ENCODE assay signal across 29 cellular contexts in genomic region chr7:39240864-39241263, GRCh38.
"Had no signal": no experiment of that assay in that cellular context is flagged by ENCODE, and none has a peak within 500 bp of the region (broad histone marks: within the 10 kb centered on the region; RNA-seq: fewer than 3 reads in every experiment).

No MANE protein-coding gene starts in this region.

- H3K4me1 Mint-ChIP-seq: mesothelial cell of epicardium; naive thymus-derived CD4-positive, alpha-beta T cell; stimulated activated memory B cell treated with anti-CD40 and anti-IgM and Interleukin-4, amounts not matched to agents 10 μg/mL and 1 μg/mL and 100 μg/mL, for 72 hours; stimulated activated naive CD8-positive, alpha-beta T cell treated with anti-CD3 and anti-CD28 coated beads, Interleukin-15, amount 100 ng/mL, for 72 hours had no signal

- H3K4me3 Mint-ChIP-seq: activated naive CD8-positive, alpha-beta T cell; brain; mesothelial cell of epicardium; naive thymus-derived CD4-positive, alpha-beta T cell; stimulated activated memory B cell treated with anti-CD40 and anti-IgM and Interleukin-4, amounts not matched to agents 10 μg/mL and 1 μg/mL and 100 μg/mL, for 72 hours; stimulated activated naive CD8-positive, alpha-beta T cell treated with anti-CD3 and anti-CD28 coated beads, Interleukin-15, amount 100 ng/mL, for 72 hours had no signal

- H3K4me1 ChIP-seq: adrenal gland, heart left ventricle, sigmoid colon, thyroid gland, upper lobe of left lung had no signal

- H3K27me3 Mint-ChIP-seq: activated naive CD8-positive, alpha-beta T cell; brain; progenitor cell of endocrine pancreas had no signal

- H3K4me3 ChIP-seq: adrenal gland, coronary artery, dorsolateral prefrontal cortex, heart left ventricle, ovary, sigmoid colon, smooth muscle cell, thyroid gland, upper lobe of left lung had no signal

- DNase-seq: activated CD4-positive, alpha-beta T cell treated with anti-CD3 and anti-CD28 coated beads for 48 hours; activated CD4-positive, alpha-beta T cell treated with anti-CD3 and anti-CD28 coated beads, Interleukin-2, amount 50 U/mL, for 48 hours; activated CD8-positive, alpha-beta memory T cell treated with anti-CD3 and anti-CD28 coated beads for 24 hours; activated effector memory CD4-positive, alpha-beta T cell treated with Interleukin-2 at 50 U/mL for 16 hours; activated naive CD4-positive, alpha-beta T cell treated with Interleukin-2 at 50 U/mL for 16 hours; adrenal gland; aorta; dorsolateral prefrontal cortex; effector memory CD4-positive, alpha-beta T cell; heart left ventricle; left ventricle myocardium superior; naive thymus-derived CD4-positive, alpha-beta T cell; ovary; retina; sigmoid colon; stimulated activated CD4-positive, alpha-beta T cell treated with anti-CD3 and anti-CD28 coated beads, Interleukin-1b, Interleukin-23, amount 100 ng/mL, for 48 hours; stimulated activated CD4-positive, alpha-beta T cell treated with anti-CD3 and anti-CD28 coated beads, Interleukin-4, amount 100 ng/mL, for 4 hours; stimulated activated CD8-positive, alpha-beta memory T cell treated with anti-CD3 and anti-CD28 coated beads, Interleukin-4, amount 100 ng/mL, for 48 hours; stimulated activated naive CD8-positive, alpha-beta T cell treated with anti-CD3 and anti-CD28 coated beads, Interleukin-15, amount 100 ng/mL, for 72 hours; thyroid gland; upper lobe of left lung had no signal

- ATAC-seq: heart left ventricle; left ventricle myocardium superior; naive thymus-derived CD4-positive, alpha-beta T cell; stimulated activated memory B cell treated with anti-CD40 and anti-IgM and Interleukin-4, amounts not matched to agents 10 μg/mL and 1 μg/mL and 100 μg/mL, for 72 hours; stimulated activated naive CD8-positive, alpha-beta T cell treated with anti-CD3 and anti-CD28 coated beads, Interleukin-15, amount 100 ng/mL, for 72 hours had no signal

- H3K27me3 ChIP-seq: adrenal gland, dorsolateral prefrontal cortex, heart left ventricle, ovary, sigmoid colon, thyroid gland, upper lobe of left lung had no signal

- H3K36me3 ChIP-seq: adrenal gland, heart left ventricle, ovary, sigmoid colon, thyroid gland, upper lobe of left lung had no signal

- H3K27ac Mint-ChIP-seq: activated naive CD8-positive, alpha-beta T cell; mesothelial cell of epicardium; naive thymus-derived CD4-positive, alpha-beta T cell; progenitor cell of endocrine pancreas; stimulated activated memory B cell treated with anti-CD40 and anti-IgM and Interleukin-4, amounts not matched to agents 10 μg/mL and 1 μg/mL and 100 μg/mL, for 72 hours; stimulated activated naive CD8-positive, alpha-beta T cell treated with anti-CD3 and anti-CD28 coated beads, Interleukin-15, amount 100 ng/mL, for 72 hours had no signal

- H3K27ac ChIP-seq: adrenal gland, coronary artery, dorsolateral prefrontal cortex, heart left ventricle, ovary, sigmoid colon, thyroid gland, upper lobe of left lung, VCaP had no signal

- H3K9me3 ChIP-seq: adrenal gland, ovary, thyroid gland, upper lobe of left lung had no signal

- H3K4me2 ChIP-seq: smooth muscle cell had no signal

- H3K9me3 Mint-ChIP-seq: stimulated activated naive CD8-positive, alpha-beta T cell treated with anti-CD3 and anti-CD28 coated beads, Interleukin-15, amount 100 ng/mL, for 72 hours had no signal

- H3K36me3 Mint-ChIP-seq: activated naive CD8-positive, alpha-beta T cell; brain; naive thymus-derived CD4-positive, alpha-beta T cell; stimulated activated memory B cell treated with anti-CD40 and anti-IgM and Interleukin-4, amounts not matched to agents 10 μg/mL and 1 μg/mL and 100 μg/mL, for 72 hours had no signal
